ENCODE assay signal across 8 cellular contexts in the genomic region with DNA sequence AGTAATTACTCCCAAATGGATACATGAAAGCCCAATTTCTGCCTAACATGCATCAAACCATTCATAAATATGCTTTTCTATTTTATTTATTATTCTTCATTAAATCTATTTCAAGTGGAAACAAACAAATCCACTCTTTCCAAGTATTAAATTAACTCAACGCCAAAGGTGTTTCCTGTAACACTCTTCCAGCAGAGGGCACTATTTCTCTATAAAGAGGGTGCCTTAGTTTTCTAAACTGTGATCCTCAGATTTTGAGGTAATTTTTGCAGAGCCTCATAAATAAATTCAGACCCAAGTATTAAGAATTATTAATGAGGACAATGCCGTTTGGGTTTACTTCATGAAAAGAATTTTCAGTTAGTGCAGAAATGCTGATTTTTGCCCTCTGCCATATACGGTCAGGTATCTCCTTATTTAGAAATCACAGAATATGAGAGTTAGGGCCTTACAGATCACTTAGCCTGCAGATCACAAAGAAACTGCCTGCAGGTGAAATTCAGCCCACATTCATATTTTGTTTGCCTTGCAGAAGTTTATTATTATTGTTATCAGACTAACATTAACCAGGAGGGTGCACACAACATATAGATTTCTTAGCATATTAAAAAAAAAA. TPM values are rescaled to one million over a fixed set of nuclear protein-coding genes. Genes with fewer than 3 reads are reported as not detected.
DNase-seq lines count a peak whose midpoint lies in the region; ATAC-seq and TF ChIP-seq lines count a peak whose summit lies in the region.

No MANE protein-coding gene starts in this region.

- no peaks in the 10 kb centered on the region for H3K27me3 Mint-ChIP-seq in WTC11 (ENCODE audit: low read depth)

- H3K4me3 ChIP-seq in BE2C (ENCODE audit: low read depth, low read length) (no peak overlapping the region), retinal pigment epithelial cell (ENCODE audit: low read length) (no peak overlapping the region)

- H3K36me3 ChIP-seq in BE2C = no peaks in the 10 kb centered on the region

- no peaks in the 10 kb centered on the region for H3K27me3 ChIP-seq in BE2C

- POLR2A ChIA-PET in WTC11 (lab: Charles Lee) = interaction anchor here (0.6 kb wide), 1 partner anchor 35 kb away, joined by 5 read pairs; no protein-coding TSS in a partner anchor

- 0 out of 2 replicates have a peak, but pooled peaks cover 4% of the 10 kb centered on the region for H3K4me1 Mint-ChIP-seq in WTC11

- no peak overlapping the region for H3K27ac Mint-ChIP-seq in WTC11

- DNase-seq in BE2C = peak; percentile 7
- DNase-seq in GM20000 (ENCODE audit: low spot score) = peak; percentile 61
- peak; percentile 93 for DNase-seq in NCI-H2196 (lab: John Stamatoyannopoulos, UW; ENCODE audit: unreplicated experiment)
- no peak for DNase-seq in WTC11 (ENCODE audit: low spot score)
- peak; percentile 60 for DNase-seq in glomerular visceral epithelial cell (ENCODE audit: extremely low spot score)
- DNase-seq in retinal pigment epithelial cell (ENCODE audit: low read depth) = no peak
- no peak for DNase-seq in activated CD8-positive, alpha-beta memory T cell treated with anti-CD3 and anti-CD28 coated beads for 24 hours

- H3K4me1 ChIP-seq in BE2C = no peaks in the 10 kb centered on the region

- no peak overlapping the region for H3K4me3 Mint-ChIP-seq in WTC11

- TF ChIP-seq CTCF in BE2C (IDR thresholded peaks at IDR 0.05; ENCODE audit: low read depth, low read length) (peak; percentile 62), GM20000 (IDR thresholded peaks at IDR 0.05; ENCODE audit: extremely low read depth, missing control alignments) (peak; percentile 56), WTC11 (IDR thresholded peaks at IDR 0.05) (peak; percentile 60), retinal pigment epithelial cell (conservative IDR thresholded peaks at IDR 0.05; ENCODE audit: low read depth, low read length) (peak; percentile 74)

- H3K9me3 Mint-ChIP-seq in WTC11 = peaks cover 15% of the 10 kb centered on the region

- peaks cover under 1% of the 10 kb centered on the region; the same call in 1 of the 2 replicates for H3K36me3 Mint-ChIP-seq in WTC11

- no peaks in the 10 kb centered on the region for H3K9me3 ChIP-seq in BE2C

- ATAC-seq in WTC11 = no peak
- ATAC-seq in GM19467 (IDR thresholded peaks at IDR 0.05; ENCODE audit: unreplicated experiment) = no peak

- CTCF ChIA-PET in WTC11 (lab: Charles Lee) = interaction anchor here (0.7 to 1.6 kb wide), 5 partner anchors 32 to 1019 kb away, joined by 3 to 11 read pairs (median 3); no protein-coding TSS in a partner anchor

TF ChIP-seq in WTC11, 78 proteins besides CTCF, POLR2A, EP300 and RAD21 (continues in another document):
- TF ChIP-seq, protein P1, sequence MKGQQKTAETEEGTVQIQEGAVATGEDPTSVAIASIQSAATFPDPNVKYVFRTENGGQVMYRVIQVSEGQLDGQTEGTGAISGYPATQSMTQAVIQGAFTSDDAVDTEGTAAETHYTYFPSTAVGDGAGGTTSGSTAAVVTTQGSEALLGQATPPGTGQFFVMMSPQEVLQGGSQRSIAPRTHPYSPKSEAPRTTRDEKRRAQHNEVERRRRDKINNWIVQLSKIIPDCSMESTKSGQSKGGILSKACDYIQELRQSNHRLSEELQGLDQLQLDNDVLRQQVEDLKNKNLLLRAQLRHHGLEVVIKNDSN (CRISPR knock-in tag; IDR thresholded peaks at IDR 0.05) = no peak
- TF ChIP-seq FOXJ3 (CRISPR knock-in tag; IDR thresholded peaks at IDR 0.05; ENCODE audit: borderline replicate concordance) (no peak), NR2C2 (CRISPR knock-in tag; IDR thresholded peaks at IDR 0.05) (no peak), RELA (CRISPR knock-in tag; IDR thresholded peaks at IDR 0.05; ENCODE audit: borderline replicate concordance) (no peak), ZNF423 (CRISPR knock-in tag; IDR thresholded peaks at IDR 0.05) (no peak), ZNF219 (CRISPR knock-in tag; IDR thresholded peaks at IDR 0.05; ENCODE audit: borderline replicate concordance) (no peak), ESRRA (CRISPR knock-in tag; IDR thresholded peaks at IDR 0.05; ENCODE audit: borderline replicate concordance) (no peak), OVOL2 (CRISPR knock-in tag; IDR thresholded peaks at IDR 0.05; ENCODE audit: borderline replicate concordance) (no peak), JAZF1 (CRISPR knock-in tag; IDR thresholded peaks at IDR 0.05) (no peak)
- TF ChIP-seq, protein P2, sequence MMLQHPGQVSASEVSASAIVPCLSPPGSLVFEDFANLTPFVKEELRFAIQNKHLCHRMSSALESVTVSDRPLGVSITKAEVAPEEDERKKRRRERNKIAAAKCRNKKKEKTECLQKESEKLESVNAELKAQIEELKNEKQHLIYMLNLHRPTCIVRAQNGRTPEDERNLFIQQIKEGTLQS (CRISPR knock-in tag; conservative IDR thresholded peaks at IDR 0.05) = no peak
- TF ChIP-seq, protein P3, sequence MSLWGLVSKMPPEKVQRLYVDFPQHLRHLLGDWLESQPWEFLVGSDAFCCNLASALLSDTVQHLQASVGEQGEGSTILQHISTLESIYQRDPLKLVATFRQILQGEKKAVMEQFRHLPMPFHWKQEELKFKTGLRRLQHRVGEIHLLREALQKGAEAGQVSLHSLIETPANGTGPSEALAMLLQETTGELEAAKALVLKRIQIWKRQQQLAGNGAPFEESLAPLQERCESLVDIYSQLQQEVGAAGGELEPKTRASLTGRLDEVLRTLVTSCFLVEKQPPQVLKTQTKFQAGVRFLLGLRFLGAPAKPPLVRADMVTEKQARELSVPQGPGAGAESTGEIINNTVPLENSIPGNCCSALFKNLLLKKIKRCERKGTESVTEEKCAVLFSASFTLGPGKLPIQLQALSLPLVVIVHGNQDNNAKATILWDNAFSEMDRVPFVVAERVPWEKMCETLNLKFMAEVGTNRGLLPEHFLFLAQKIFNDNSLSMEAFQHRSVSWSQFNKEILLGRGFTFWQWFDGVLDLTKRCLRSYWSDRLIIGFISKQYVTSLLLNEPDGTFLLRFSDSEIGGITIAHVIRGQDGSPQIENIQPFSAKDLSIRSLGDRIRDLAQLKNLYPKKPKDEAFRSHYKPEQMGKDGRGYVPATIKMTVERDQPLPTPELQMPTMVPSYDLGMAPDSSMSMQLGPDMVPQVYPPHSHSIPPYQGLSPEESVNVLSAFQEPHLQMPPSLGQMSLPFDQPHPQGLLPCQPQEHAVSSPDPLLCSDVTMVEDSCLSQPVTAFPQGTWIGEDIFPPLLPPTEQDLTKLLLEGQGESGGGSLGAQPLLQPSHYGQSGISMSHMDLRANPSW (CRISPR knock-in tag; conservative IDR thresholded peaks at IDR 0.05; ENCODE audit: low read depth) = no peak
- TF ChIP-seq, protein P4, sequence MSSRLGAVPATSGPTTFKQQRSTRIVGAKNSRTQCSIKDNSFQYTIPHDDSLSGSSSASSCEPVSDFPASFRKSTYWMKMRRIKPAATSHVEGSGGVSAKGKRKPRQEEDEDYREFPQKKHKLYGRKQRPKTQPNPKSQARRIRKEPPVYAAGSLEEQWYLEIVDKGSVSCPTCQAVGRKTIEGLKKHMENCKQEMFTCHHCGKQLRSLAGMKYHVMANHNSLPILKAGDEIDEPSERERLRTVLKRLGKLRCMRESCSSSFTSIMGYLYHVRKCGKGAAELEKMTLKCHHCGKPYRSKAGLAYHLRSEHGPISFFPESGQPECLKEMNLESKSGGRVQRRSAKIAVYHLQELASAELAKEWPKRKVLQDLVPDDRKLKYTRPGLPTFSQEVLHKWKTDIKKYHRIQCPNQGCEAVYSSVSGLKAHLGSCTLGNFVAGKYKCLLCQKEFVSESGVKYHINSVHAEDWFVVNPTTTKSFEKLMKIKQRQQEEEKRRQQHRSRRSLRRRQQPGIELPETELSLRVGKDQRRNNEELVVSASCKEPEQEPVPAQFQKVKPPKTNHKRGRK (CRISPR knock-in tag; IDR thresholded peaks at IDR 0.05; ENCODE audit: borderline replicate concordance) = no peak
- TF ChIP-seq, protein P5, sequence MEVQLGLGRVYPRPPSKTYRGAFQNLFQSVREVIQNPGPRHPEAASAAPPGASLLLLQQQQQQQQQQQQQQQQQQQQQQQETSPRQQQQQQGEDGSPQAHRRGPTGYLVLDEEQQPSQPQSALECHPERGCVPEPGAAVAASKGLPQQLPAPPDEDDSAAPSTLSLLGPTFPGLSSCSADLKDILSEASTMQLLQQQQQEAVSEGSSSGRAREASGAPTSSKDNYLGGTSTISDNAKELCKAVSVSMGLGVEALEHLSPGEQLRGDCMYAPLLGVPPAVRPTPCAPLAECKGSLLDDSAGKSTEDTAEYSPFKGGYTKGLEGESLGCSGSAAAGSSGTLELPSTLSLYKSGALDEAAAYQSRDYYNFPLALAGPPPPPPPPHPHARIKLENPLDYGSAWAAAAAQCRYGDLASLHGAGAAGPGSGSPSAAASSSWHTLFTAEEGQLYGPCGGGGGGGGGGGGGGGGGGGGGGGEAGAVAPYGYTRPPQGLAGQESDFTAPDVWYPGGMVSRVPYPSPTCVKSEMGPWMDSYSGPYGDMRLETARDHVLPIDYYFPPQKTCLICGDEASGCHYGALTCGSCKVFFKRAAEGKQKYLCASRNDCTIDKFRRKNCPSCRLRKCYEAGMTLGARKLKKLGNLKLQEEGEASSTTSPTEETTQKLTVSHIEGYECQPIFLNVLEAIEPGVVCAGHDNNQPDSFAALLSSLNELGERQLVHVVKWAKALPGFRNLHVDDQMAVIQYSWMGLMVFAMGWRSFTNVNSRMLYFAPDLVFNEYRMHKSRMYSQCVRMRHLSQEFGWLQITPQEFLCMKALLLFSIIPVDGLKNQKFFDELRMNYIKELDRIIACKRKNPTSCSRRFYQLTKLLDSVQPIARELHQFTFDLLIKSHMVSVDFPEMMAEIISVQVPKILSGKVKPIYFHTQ (CRISPR knock-in tag; IDR thresholded peaks at IDR 0.05) = no peak
- TF ChIP-seq, protein P6, sequence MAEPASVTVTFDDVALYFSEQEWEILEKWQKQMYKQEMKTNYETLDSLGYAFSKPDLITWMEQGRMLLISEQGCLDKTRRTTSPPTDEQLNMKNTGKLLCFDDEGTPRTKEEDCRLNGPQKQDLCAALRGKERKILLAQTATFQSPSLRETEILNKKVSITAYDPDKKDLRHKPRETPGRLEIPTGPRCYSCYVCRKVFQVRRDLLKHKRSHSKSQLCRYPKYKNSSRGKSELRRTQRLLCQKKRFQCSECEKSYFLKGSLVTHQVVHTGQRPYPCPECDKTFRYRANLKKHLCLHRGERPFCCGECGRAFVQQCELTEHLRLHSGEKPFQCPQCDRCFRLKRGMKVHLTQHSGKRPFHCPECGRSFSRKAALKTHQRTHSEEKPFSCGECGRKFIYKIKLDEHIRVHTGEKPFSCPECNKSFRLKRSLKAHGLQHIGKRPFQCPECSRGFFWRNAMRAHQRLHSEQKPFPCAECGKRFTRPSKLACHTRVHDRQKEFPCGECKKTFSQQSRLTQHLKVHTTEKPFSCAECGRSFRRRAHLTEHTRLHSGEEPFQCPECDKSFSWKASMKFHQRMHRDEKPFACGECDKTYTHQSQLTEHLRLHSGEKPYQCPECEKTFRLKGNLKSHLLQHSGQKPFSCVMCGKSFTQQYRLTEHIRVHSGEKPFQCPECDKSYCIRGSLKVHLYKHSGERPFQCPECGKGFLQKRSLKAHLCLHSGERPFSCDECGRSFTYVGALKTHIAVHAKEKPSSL (CRISPR knock-in tag; conservative IDR thresholded peaks at IDR 0.05) = no peak

RNA-seq across cellular contexts. Expression of a gene that starts 40.1 kb away (rescaled TPM):
- polyA plus RNA-seq in BE2C (2012; ENCODE audit: insufficient read depth, insufficient read length, low read depth) = 8.6 TPM
- total RNA-seq in WTC11 (2021) = 86.4 to 118 TPM (median 89.3 TPM) in 3 replicates

RNA-seq across cellular contexts. Expression of a gene that starts 43.9 kb away (rescaled TPM):
- polyA plus RNA-seq in BE2C (2012; ENCODE audit: insufficient read depth, insufficient read length, low read depth) = 26.6 TPM
- total RNA-seq in WTC11 (2021) = 15.9 to 22.1 TPM (median 21.4 TPM) in 3 replicates

Comparison
In these comparisons a context has a peak if more than half of its experiments do, and no peak if none do; other contexts are left out.
1. DNase-seq: peak in BE2C (single experiment), GM20000 (single experiment), NCI-H2196 (single experiment) and glomerular visceral epithelial cell (single experiment); none in WTC11 (single experiment), retinal pigment epithelial cell (single experiment) and activated CD8-positive, alpha-beta memory T cell treated with anti-CD3 and anti-CD28 coated beads for 24 hours (single experiment).
2. Peak in every context shown above with its lines, with median percentiles within 50 percentile points of each other: CTCF ChIP-seq.